ENCODE assay signal across 8 cellular contexts in genomic region chr4:88591787-88592599, GRCh38. TPM values are rescaled to one million over a fixed set of nuclear protein-coding genes. Genes with fewer than 3 reads are reported as not detected.
DNase-seq lines count a peak whose midpoint lies in the region; ATAC-seq and TF ChIP-seq lines count a peak whose summit lies in the region.

TSS of gene HERC3 (plus strand) at chr4:88592480. CDS start at chr4:88605824, 13,344 bp downstream.

- H3K4me3 Mint-ChIP-seq in GM23338 = peak within 1 kb of the TSS; percentile 97
- peak within 1 kb of the TSS; percentile 96 for H3K4me3 Mint-ChIP-seq in natural killer cell

- peaks cover 10% of the 10 kb centered on the region; the same call in 2 of the 3 replicates for H3K4me1 Mint-ChIP-seq in GM23338
- H3K4me1 Mint-ChIP-seq in natural killer cell = peaks cover 29 to 30% of the 10 kb centered on the region in 2 donors

- H3K36me3 ChIP-seq in GM23338 (ENCODE audit: insufficient read depth) (no peaks in the 10 kb centered on the region), RWPE2 (ENCODE audit: low read depth) (peaks cover 16% of the 10 kb centered on the region)

- H3K9me3 ChIP-seq in RWPE2 (ENCODE audit: severe bottlenecking) = no peaks in the 10 kb centered on the region

- H3K36me3 Mint-ChIP-seq in GM23338 (ENCODE audit: low read depth) = no peaks in the 10 kb centered on the region
- H3K36me3 Mint-ChIP-seq in natural killer cell = peaks cover 11% of the 10 kb centered on the region

- no peak for TF ChIP-seq CTCF in GM23338 (conservative IDR thresholded peaks at IDR 0.05; ENCODE audit: low read depth in 2 of 2)
- TF ChIP-seq CTCF in RWPE2 (IDR thresholded peaks at IDR 0.05; ENCODE audit: poor library complexity, severe bottlenecking) = no peak
- TF ChIP-seq CTCF in fibroblast of mammary gland (conservative IDR thresholded peaks at IDR 0.05; ENCODE audit: control insufficient read depth, insufficient read depth, low read depth, low read length) = no peak
- TF ChIP-seq CTCF in natural killer cell (IDR thresholded peaks at IDR 0.05) = no peak

- peak within 1 kb of the TSS; percentile 86 for H3K4me2 ChIP-seq in GM23338

- H3K27ac Mint-ChIP-seq in GM23338 (no peak within 1 kb of the TSS), natural killer cell (peak within 1 kb of the TSS; percentile 91 to 97)

- H3K9me2 ChIP-seq in GM23338 (ENCODE audit: insufficient read depth) = no peaks in the 10 kb centered on the region

- H2AFZ ChIP-seq in GM23338 = peak within 1 kb of the TSS; percentile 99

- DNase-seq in Daoy (ENCODE audit: low read depth) (peak; percentile 85), GM23338 (ENCODE audit: low spot score) (peak; percentile 92), Kasumi-1 (lab: John Stamatoyannopoulos, UW) (peak; percentile 83 to 86), RWPE2 (ENCODE audit: low spot score) (peak; percentile 86), fibroblast of mammary gland (ENCODE audit: low read depth) (peak; percentile 76), natural killer cell (peak; percentile 91)
- DNase-seq in activated T-helper 9 cell treated with anti-CD3 and anti-CD28 coated beads, Interleukin-2, amount 50 U/mL, for 16 hours (ENCODE audit: low read depth) = peak; percentile 86
- DNase-seq in stimulated activated naive CD4-positive, alpha-beta T cell (lab: John Stamatoyannopoulos, UW) = peak; percentile 81 to 90 (median 88)

- H3K27me3 Mint-ChIP-seq in GM23338 (ENCODE audit: insufficient read depth, low read depth, poor library complexity) (peaks cover 37% of the 10 kb centered on the region), natural killer cell (ENCODE audit: low read depth in 2 of 2) (no peaks in the 10 kb centered on the region)

- H3K4me3 ChIP-seq in GM23338 = peak within 1 kb of the TSS; percentile 80
- peak within 1 kb of the TSS; percentile 67 for H3K4me3 ChIP-seq in RWPE2 (ENCODE audit: severe bottlenecking)
- H3K4me3 ChIP-seq in fibroblast of mammary gland (ENCODE audit: control insufficient read depth, low read depth, low read length) = peak within 1 kb of the TSS; percentile 84

- H3K27ac ChIP-seq in GM23338 (ENCODE audit: low read depth) (no peak within 1 kb of the TSS), RWPE2 (ENCODE audit: poor library complexity, severe bottlenecking) (peak within 1 kb of the TSS; percentile 100)

- H3K79me2 ChIP-seq in GM23338 (replicated peaks; ENCODE audit: insufficient read depth) = no peaks in the 10 kb centered on the region

- peaks cover 13% of the 10 kb centered on the region; the same call in 1 of the 2 replicates for H3K4me1 ChIP-seq in GM23338 (ENCODE audit: insufficient read depth)
- H3K4me1 ChIP-seq in RWPE2 (ENCODE audit: insufficient read depth, poor library complexity, severe bottlenecking) = peaks cover 12% of the 10 kb centered on the region

- H3K9me3 Mint-ChIP-seq in GM23338 (no peaks in the 10 kb centered on the region), natural killer cell (no peaks in the 10 kb centered on the region)

- peaks cover 52% of the 10 kb centered on the region for H3K27me3 ChIP-seq in GM23338 (ENCODE audit: insufficient read depth)
- no peaks in the 10 kb centered on the region for H3K27me3 ChIP-seq in RWPE2 (ENCODE audit: insufficient read depth, poor library complexity, severe bottlenecking)

- H3F3A ChIP-seq in GM23338 (replicated peaks; ENCODE audit: low read depth) = peaks cover 4% of the 10 kb centered on the region; the same call in 1 of the 2 replicates

- H4K20me1 ChIP-seq in GM23338 (replicated peaks; ENCODE audit: insufficient read depth) = no peaks in the 10 kb centered on the region

- ATAC-seq in GM23338 (peak; percentile 97), RWPE2 (ENCODE audit: low read depth) (peak; percentile 90), natural killer cell (peak; percentile 85 to 97 (median 91))

- intact Hi-C loops in natural killer cell (cut with micrococcal nuclease) = loop anchor here (2.0 to 10.0 kb wide), 5 partner anchors 21 to 1655 kb away; partner anchors contain the start of genes AFF1, HERC5 and PPM1K

TF ChIP-seq in GM23338, 12 proteins besides CTCF, POLR2A, EP300 and RAD21 (continues in another document):
- TF ChIP-seq, protein P1, sequence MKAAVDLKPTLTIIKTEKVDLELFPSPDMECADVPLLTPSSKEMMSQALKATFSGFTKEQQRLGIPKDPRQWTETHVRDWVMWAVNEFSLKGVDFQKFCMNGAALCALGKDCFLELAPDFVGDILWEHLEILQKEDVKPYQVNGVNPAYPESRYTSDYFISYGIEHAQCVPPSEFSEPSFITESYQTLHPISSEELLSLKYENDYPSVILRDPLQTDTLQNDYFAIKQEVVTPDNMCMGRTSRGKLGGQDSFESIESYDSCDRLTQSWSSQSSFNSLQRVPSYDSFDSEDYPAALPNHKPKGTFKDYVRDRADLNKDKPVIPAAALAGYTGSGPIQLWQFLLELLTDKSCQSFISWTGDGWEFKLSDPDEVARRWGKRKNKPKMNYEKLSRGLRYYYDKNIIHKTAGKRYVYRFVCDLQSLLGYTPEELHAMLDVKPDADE (IDR thresholded peaks at IDR 0.05) = no peak
- TF ChIP-seq JUNB (IDR thresholded peaks at IDR 0.05; ENCODE audit: unreplicated experiment) = no peak
- no peak for TF ChIP-seq STAT1 (IDR thresholded peaks at IDR 0.05; ENCODE audit: unreplicated experiment)
- TF ChIP-seq ZNF114 (CRISPR knock-in tag; IDR thresholded peaks at IDR 0.05) = no peak
- no peak for TF ChIP-seq NANOG (IDR thresholded peaks at IDR 0.05; ENCODE audit: borderline replicate concordance)
- no peak for TF ChIP-seq REST (IDR thresholded peaks at IDR 0.05; ENCODE audit: unreplicated experiment)
- TF ChIP-seq ZNF331 (CRISPR knock-in tag; IDR thresholded peaks at IDR 0.05; ENCODE audit: low read depth) = no peak

RNA-seq across cellular contexts. Expression of gene HERC3, which starts in this region (rescaled TPM):
- total RNA-seq in Daoy (2014; rRNA removed; shearing (Covaris generic)) = 1.8 and 2.3 TPM in 2 replicates
- 2.4 and 2.6 TPM in 2 replicates for total RNA-seq in GM23338 (2014; rRNA removed; shearing (Covaris generic))
- polyA plus RNA-seq in GM23338 (2016; fragmentation: Nextera tagmentation; extraction: Ambion mirVana) = 2.2 and 3.1 TPM in 2 replicates
- 10 to 100 TPM; 59.1 to 85.0 (median 61.9) TPM for total RNA-seq in natural killer cell

Comparison
In these comparisons a context has a peak if more than half of its experiments do, and no peak if none do; other contexts are left out.
1. RNA of gene HERC3 (total RNA-seq): 59.1 to 85.0 TPM in natural killer cell; 2.4 to 2.6 TPM in GM23338 and 1.8 to 2.3 TPM in Daoy; every median in the first group is over 10 times any median in the second.
2. Peak in every context shown above with its lines, with median percentiles within 50 percentile points of each other: DNase-seq, ATAC-seq and H3K4me3 ChIP-seq.